ENCODE assay signal across 11 cellular contexts in genomic region chr6:41297248-41297647, GRCh38. TPM values are rescaled to one million over a fixed set of nuclear protein-coding genes. Genes with fewer than 3 reads are reported as not detected.
"Had no signal": no experiment of that assay in that cellular context is flagged by ENCODE, and none has a peak within 500 bp of the region (broad histone marks: within the 10 kb centered on the region; RNA-seq: fewer than 3 reads in every experiment).

No MANE protein-coding gene starts in this region.

RNA-seq across cellular contexts. Expression of gene TREM1, which starts 10.8 kb away (rescaled TPM):
- total RNA-seq: activated CD4-positive, alpha-beta memory T cell treated with anti-CD3 and anti-CD28 coated beads, Interleukin-2, amount 10 ng/mL, durations not matched to agents 7 days and 5 days; activated CD8-positive, alpha-beta memory T cell treated with anti-CD3 and anti-CD28 coated beads, Interleukin-2, amount 10 ng/mL, durations not matched to agents 7 days and 5 days; activated CD8-positive, alpha-beta T cell treated with anti-CD3 and anti-CD28 coated beads, Interleukin-2, amount 10 ng/mL, durations not matched to agents 7 days and 5 days; activated naive CD8-positive, alpha-beta T cell treated with anti-CD3 and anti-CD28 coated beads, Interleukin-2, amount 10 ng/mL, durations not matched to agents 7 days and 5 days; activated T-helper 2 cell treated with anti-CD3 and anti-CD28 coated beads, Interferon-gamma antibody, Interleukin-2, Interleukin-4, amounts not matched to agents 10 μg/mL and 5 μg/mL and 100 μg/mL, durations not matched to agents 14 hours and 24 hours and 36 hours; ascending aorta had no signal

RNA-seq across cellular contexts. Expression of gene NCR2, which starts 38.2 kb away (rescaled TPM):
- total RNA-seq: activated CD4-positive, alpha-beta memory T cell treated with anti-CD3 and anti-CD28 coated beads, Interleukin-2, amount 10 ng/mL, durations not matched to agents 7 days and 5 days; activated CD4-positive, alpha-beta T cell treated with anti-CD3 and anti-CD28 coated beads for 36 hours; activated CD4-positive, alpha-beta T cell treated with anti-CD3 and anti-CD28 coated beads, Interleukin-2, amount 10 ng/mL, durations not matched to agents 7 days and 5 days; activated T-helper 2 cell treated with anti-CD3 and anti-CD28 coated beads, Interferon-gamma antibody, Interleukin-2, Interleukin-4, amounts not matched to agents 10 μg/mL and 5 μg/mL and 100 μg/mL, durations not matched to agents 14 hours and 24 hours and 36 hours; ascending aorta; cardiac septum; cerebellum had no signal
- polyA plus RNA-seq: adipose tissue had no signal
